ENCODE assay signal across 24 cellular contexts in genomic region chr4:81609844-81610243, GRCh38.
"Had no signal": no experiment of that assay in that cellular context is flagged by ENCODE, and none has a peak within 500 bp of the region (broad histone marks: within the 10 kb centered on the region; RNA-seq: fewer than 3 reads in every experiment).

No MANE protein-coding gene starts in this region.

- H3K4me3 ChIP-seq: adrenal gland, colonic mucosa, esophagus squamous epithelium, testis, upper lobe of left lung had no signal

- H3K27me3 Mint-ChIP-seq: activated naive CD4-positive, alpha-beta T cell treated with anti-CD3 and anti-CD28 coated beads, Interleukin-2, amount 50 U/mL, for 24 hours; stimulated activated naive CD8-positive, alpha-beta T cell treated with anti-CD3 and anti-CD28 coated beads, Interleukin-15, amount 100 ng/mL, for 72 hours had no signal

- H3K9me3 Mint-ChIP-seq: activated naive CD4-positive, alpha-beta T cell treated with anti-CD3 and anti-CD28 coated beads, Interleukin-2, amount 50 U/mL, for 24 hours; natural killer cell; stimulated activated naive CD8-positive, alpha-beta T cell treated with anti-CD3 and anti-CD28 coated beads, Interleukin-15, amount 100 ng/mL, for 72 hours had no signal

- H3K27ac Mint-ChIP-seq: activated CD8-positive, alpha-beta T cell treated with anti-CD3 and anti-CD28 coated beads, Interleukin-2, amount 10 ng/mL, durations not matched to agents 7 days and 5 days; activated naive CD4-positive, alpha-beta T cell treated with anti-CD3 and anti-CD28 coated beads, Interleukin-2, amount 50 U/mL, for 24 hours; natural killer cell; stimulated activated naive CD8-positive, alpha-beta T cell treated with anti-CD3 and anti-CD28 coated beads, Interleukin-15, amount 100 ng/mL, for 72 hours had no signal

- H3K9me3 ChIP-seq: adrenal gland, colonic mucosa, esophagus squamous epithelium, testis, upper lobe of left lung had no signal

- H3K27me3 ChIP-seq: adrenal gland, colonic mucosa, esophagus squamous epithelium, testis, upper lobe of left lung had no signal

- H3K36me3 Mint-ChIP-seq: activated naive CD4-positive, alpha-beta T cell treated with anti-CD3 and anti-CD28 coated beads, Interleukin-2, amount 50 U/mL, for 24 hours; natural killer cell had no signal

- H3K27ac ChIP-seq: adrenal gland, colonic mucosa, esophagus squamous epithelium, testis, upper lobe of left lung had no signal

- H3K36me3 ChIP-seq: adrenal gland, colonic mucosa, esophagus squamous epithelium, upper lobe of left lung had no signal

- H3K4me3 Mint-ChIP-seq: activated CD8-positive, alpha-beta T cell treated with anti-CD3 and anti-CD28 coated beads, Interleukin-2, amount 10 ng/mL, durations not matched to agents 7 days and 5 days; activated naive CD4-positive, alpha-beta T cell treated with anti-CD3 and anti-CD28 coated beads, Interleukin-2, amount 50 U/mL, for 24 hours; natural killer cell; stimulated activated naive CD8-positive, alpha-beta T cell treated with anti-CD3 and anti-CD28 coated beads, Interleukin-15, amount 100 ng/mL, for 72 hours had no signal

- ATAC-seq: activated CD8-positive, alpha-beta T cell treated with anti-CD3 and anti-CD28 coated beads, Interleukin-2, amount 10 ng/mL, durations not matched to agents 7 days and 5 days; left ventricle myocardium superior; natural killer cell; stimulated activated naive CD8-positive, alpha-beta T cell treated with anti-CD3 and anti-CD28 coated beads, Interleukin-15, amount 100 ng/mL, for 72 hours had no signal

- H3K4me1 ChIP-seq: adrenal gland, colonic mucosa, upper lobe of left lung had no signal

- DNase-seq: activated CD4-positive, alpha-beta T cell treated with anti-CD3 and anti-CD28 coated beads for 48 hours; activated CD8-positive, alpha-beta memory T cell treated with anti-CD3 and anti-CD28 coated beads, Interleukin-2, amount 50 U/mL, for 4 hours; activated CD8-positive, alpha-beta T cell treated with anti-CD3 and anti-CD28 coated beads, Interleukin-2, amount 10 ng/mL, durations not matched to agents 7 days and 5 days; activated effector memory CD4-positive, alpha-beta T cell treated with anti-CD3 and anti-CD28 coated beads, Interleukin-2, amount 50 U/mL, for 16 hours; activated T-cell treated with anti-CD3 and anti-CD28 coated beads, Interleukin-2, amount 50 U/mL, for 48 hours; adrenal gland; central memory CD4-positive, alpha-beta T cell; colonic mucosa; esophagus squamous epithelium; foreskin fibroblast; kidney glomerular epithelial cell; left ventricle myocardium superior; mesenchymal stem cell; natural killer cell; posterior cingulate gyrus; retina; stimulated activated CD4-positive, alpha-beta T cell treated with anti-CD3 and anti-CD28 coated beads, Interleukin-15, amount 100 ng/mL, for 24 hours; stimulated activated CD4-positive, alpha-beta T cell treated with anti-CD3 and anti-CD28 coated beads, Interleukin-4, amount 100 ng/mL, for 24 hours; stimulated activated CD8-positive, alpha-beta memory T cell treated with anti-CD3 and anti-CD28 coated beads, Interleukin-4, amount 100 ng/mL, for 48 hours; stimulated activated naive CD8-positive, alpha-beta T cell treated with anti-CD3 and anti-CD28 coated beads, Interleukin-15, amount 100 ng/mL, for 72 hours; T-helper 2 cell; testis; upper lobe of left lung had no signal
